16 cellular contexts compared by ENCODE assay signal in the genomic region with DNA sequence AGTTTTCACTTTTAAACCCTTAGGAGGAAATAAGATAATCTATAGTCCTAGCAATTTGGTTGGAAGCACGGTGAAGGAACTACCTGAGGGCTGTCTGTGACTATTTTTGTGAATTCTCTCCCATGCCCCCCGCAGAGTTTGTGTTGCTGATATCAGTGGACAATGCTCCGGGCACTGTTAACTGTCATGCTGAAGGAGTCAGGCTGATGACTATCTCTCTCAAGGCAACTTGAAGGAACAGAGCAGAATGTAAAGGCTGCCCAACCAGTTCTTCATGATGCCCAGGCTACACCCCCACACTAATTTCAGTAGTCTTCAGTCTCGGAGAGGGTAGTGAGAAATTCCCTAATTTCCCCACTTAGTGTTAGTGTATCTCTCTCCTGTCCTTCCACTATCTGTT. TPM values are rescaled to one million over a fixed set of nuclear protein-coding genes. Genes with fewer than 3 reads are reported as not detected.
DNase-seq lines count a peak whose midpoint lies in the region; ATAC-seq and TF ChIP-seq lines count a peak whose summit lies in the region.
"Had no signal": no experiment of that assay in that cellular context is flagged by ENCODE, and none has a peak within 500 bp of the region (broad histone marks: within the 10 kb centered on the region; RNA-seq: fewer than 3 reads in every experiment).

No MANE protein-coding gene starts in this region.

- H2BK12ac ChIP-seq in trophoblast cell (ENCODE audit: low read length) = no peak overlapping the region

- H3K23ac ChIP-seq in trophoblast cell (ENCODE audit: low read length) = no peak overlapping the region

- CTCF ChIA-PET in RWPE1 (lab: Yijun Ruan, JAX) = no interaction called here

- ATAC-seq in stimulated activated naive CD8-positive, alpha-beta T cell treated with anti-CD3 and anti-CD28 coated beads, Interleukin-15, amount 100 ng/mL, for 72 hours = no peak
- no peak for ATAC-seq in HG03469 (IDR thresholded peaks at IDR 0.05; ENCODE audit: unreplicated experiment)
- ATAC-seq: CD8-positive, alpha-beta T cell; GM12878 had no signal

- no peak overlapping the region for H3K9ac ChIP-seq in trophoblast cell (ENCODE audit: low read length)
- H3K9ac ChIP-seq: BLaER1 treated with 17β-estradiol and CSF1 and Interleukin-3, amounts not matched to agents 10 nM and 100 nM had no signal

- no CpG with 5 or more reads among the region's 4 CpGs for WGBS in trophoblast cell (ENCODE audit: extremely low coverage, insufficient coverage, insufficient read length)

- H3K14ac ChIP-seq in trophoblast cell (ENCODE audit: low read length) = no peak overlapping the region

- no peaks in the 10 kb centered on the region for H3K36me3 ChIP-seq in trophoblast cell (ENCODE audit: control insufficient read depth in 1 of 2, insufficient read depth in 2 of 2, low read length in 2 of 2)
- H3K36me3 ChIP-seq: BLaER1 treated with 17β-estradiol and CSF1 and Interleukin-3, amounts not matched to agents 10 nM and 100 nM had no signal

- no peaks in the 10 kb centered on the region for H3K4me1 Mint-ChIP-seq in stimulated activated naive CD8-positive, alpha-beta T cell treated with anti-CD3 and anti-CD28 coated beads, Interleukin-15, amount 100 ng/mL, for 72 hours
- H3K4me1 Mint-ChIP-seq: B cell had no signal

- H3K4me2 ChIP-seq in trophoblast cell (ENCODE audit: low read length) = peak overlapping the region; percentile 26
- H3K4me2 ChIP-seq: BLaER1 treated with 17β-estradiol and CSF1 and Interleukin-3, amounts not matched to agents 10 nM and 100 nM had no signal

- H3K79me2 ChIP-seq in trophoblast cell (ENCODE audit: control insufficient read depth, insufficient read depth, low read length, poor library complexity) = no peaks in the 10 kb centered on the region

- no peaks in the 10 kb centered on the region for H3K27me3 ChIP-seq in trophoblast cell (ENCODE audit: insufficient read depth, low read length)
- H3K27me3 ChIP-seq: BLaER1 treated with 17β-estradiol and CSF1 and Interleukin-3, amounts not matched to agents 10 nM and 100 nM had no signal

- peak overlapping the region; percentile 26 for H4K91ac ChIP-seq in trophoblast cell (ENCODE audit: low read depth, low read length)

- no peaks in the 10 kb centered on the region for H3K9me3 ChIP-seq in trophoblast cell (ENCODE audit: insufficient read depth, low read depth, low read length)
- H3K9me3 ChIP-seq: BLaER1 treated with 17β-estradiol and CSF1 and Interleukin-3, amounts not matched to agents 10 nM and 100 nM had no signal

- H3K4me3 ChIP-seq in trophoblast cell (ENCODE audit: low read depth, low read length) = no peak overlapping the region
- H3K4me3 ChIP-seq: BLaER1 treated with 17β-estradiol and CSF1 and Interleukin-3, amounts not matched to agents 10 nM and 100 nM; GM12878 had no signal

- no peak for TF ChIP-seq CTCF in RWPE1 (conservative IDR thresholded peaks at IDR 0.05; ENCODE audit: low read depth)

- H3K4ac ChIP-seq in trophoblast cell (ENCODE audit: low read depth, low read length) = no peak overlapping the region

- H3K27me3 Mint-ChIP-seq in stimulated activated naive CD8-positive, alpha-beta T cell treated with anti-CD3 and anti-CD28 coated beads, Interleukin-15, amount 100 ng/mL, for 72 hours = no peaks in the 10 kb centered on the region

- peaks cover 15% of the 10 kb centered on the region for H3K79me1 ChIP-seq in trophoblast cell (ENCODE audit: low read length)

- no peaks in the 10 kb centered on the region for H3K9me3 Mint-ChIP-seq in stimulated activated naive CD8-positive, alpha-beta T cell treated with anti-CD3 and anti-CD28 coated beads, Interleukin-15, amount 100 ng/mL, for 72 hours
- H3K9me3 Mint-ChIP-seq: CD8-positive, alpha-beta T cell; H9 had no signal

- DNase-seq in ELF-1 (ENCODE audit: low read depth, low spot score) (peak; percentile 88), RWPE1 (ENCODE audit: low spot score) (peak; percentile 4), epithelial cell of prostate (ENCODE audit: low read depth, low spot score) (peak; percentile 5), trophoblast cell (peak; percentile 99), putamen (ENCODE audit: low spot score) (no peak)
- DNase-seq in stimulated activated naive CD8-positive, alpha-beta T cell treated with anti-CD3 and anti-CD28 coated beads, Interleukin-15, amount 100 ng/mL, for 72 hours = no peak
- DNase-seq: Calu3; CD8-positive, alpha-beta T cell; DMS79 treated with DMSO at 0.1 percent for 48 hours; GOT3; H9; IMR-90 had no signal

- H3K27ac ChIP-seq in RWPE1 = no peak overlapping the region
- no peak overlapping the region for H3K27ac ChIP-seq in epithelial cell of prostate
- H3K27ac ChIP-seq in trophoblast cell (ENCODE audit: low read depth, low read length) = peak overlapping the region; percentile 98
- H3K27ac ChIP-seq: BLaER1 treated with 17β-estradiol and CSF1 and Interleukin-3, amounts not matched to agents 10 nM and 100 nM had no signal

- no peak overlapping the region for H3K4me3 Mint-ChIP-seq in stimulated activated naive CD8-positive, alpha-beta T cell treated with anti-CD3 and anti-CD28 coated beads, Interleukin-15, amount 100 ng/mL, for 72 hours
- H3K4me3 Mint-ChIP-seq: B cell; CD8-positive, alpha-beta T cell; H9 had no signal

- H2AFZ ChIP-seq in trophoblast cell (ENCODE audit: insufficient read depth, low read length, poor library complexity) = no peak overlapping the region

- peaks cover 4 to 9% of the 10 kb centered on the region in 2 experiments for H3K4me1 ChIP-seq in trophoblast cell (ENCODE audit: control insufficient read depth in 1 of 2, insufficient read depth in 2 of 2, low read length in 2 of 2)

- POLR2A ChIA-PET in RWPE1 (lab: Yijun Ruan, JAX; ENCODE audit: low non-redundant PET) = no interaction called here

- H2BK5ac ChIP-seq in trophoblast cell (ENCODE audit: low read depth, low read length, poor library complexity) = no peak overlapping the region

- H2BK120ac ChIP-seq in trophoblast cell (ENCODE audit: insufficient read depth, low read length, poor library complexity) = no peak overlapping the region

- H3K27ac Mint-ChIP-seq in stimulated activated naive CD8-positive, alpha-beta T cell treated with anti-CD3 and anti-CD28 coated beads, Interleukin-15, amount 100 ng/mL, for 72 hours = no peak overlapping the region
- H3K27ac Mint-ChIP-seq: B cell; CD8-positive, alpha-beta T cell; H9 had no signal

- no peak overlapping the region for H3K18ac ChIP-seq in trophoblast cell (ENCODE audit: low read length)

- no peak overlapping the region for H4K12ac ChIP-seq in trophoblast cell (ENCODE audit: low read depth, low read length)

- no peak overlapping the region for H4K8ac ChIP-seq in trophoblast cell (ENCODE audit: low read depth, low read length)

- no peak overlapping the region for H2AK5ac ChIP-seq in trophoblast cell (ENCODE audit: low read length)

RNA-seq across cellular contexts. Expression of gene RAB6C, which starts 21.6 kb away (rescaled TPM):
- 1.8 and 1.9 TPM in 2 replicates for polyA plus RNA-seq in trophoblast cell (2013)
- polyA plus RNA-seq: GM12878, IMR-90 had no signal

Comparison
In these comparisons a context has a peak if more than half of its experiments do, and no peak if none do; other contexts are left out.
1. DNase-seq: peak in ELF-1 (single experiment), RWPE1 (single experiment), epithelial cell of prostate (single experiment) and trophoblast cell (2 of 2); none in putamen (single experiment) and stimulated activated naive CD8-positive, alpha-beta T cell treated with anti-CD3 and anti-CD28 coated beads, Interleukin-15, amount 100 ng/mL, for 72 hours (0 of 2).